1 cellular context compared by ENCODE assay signal in the genomic region with DNA sequence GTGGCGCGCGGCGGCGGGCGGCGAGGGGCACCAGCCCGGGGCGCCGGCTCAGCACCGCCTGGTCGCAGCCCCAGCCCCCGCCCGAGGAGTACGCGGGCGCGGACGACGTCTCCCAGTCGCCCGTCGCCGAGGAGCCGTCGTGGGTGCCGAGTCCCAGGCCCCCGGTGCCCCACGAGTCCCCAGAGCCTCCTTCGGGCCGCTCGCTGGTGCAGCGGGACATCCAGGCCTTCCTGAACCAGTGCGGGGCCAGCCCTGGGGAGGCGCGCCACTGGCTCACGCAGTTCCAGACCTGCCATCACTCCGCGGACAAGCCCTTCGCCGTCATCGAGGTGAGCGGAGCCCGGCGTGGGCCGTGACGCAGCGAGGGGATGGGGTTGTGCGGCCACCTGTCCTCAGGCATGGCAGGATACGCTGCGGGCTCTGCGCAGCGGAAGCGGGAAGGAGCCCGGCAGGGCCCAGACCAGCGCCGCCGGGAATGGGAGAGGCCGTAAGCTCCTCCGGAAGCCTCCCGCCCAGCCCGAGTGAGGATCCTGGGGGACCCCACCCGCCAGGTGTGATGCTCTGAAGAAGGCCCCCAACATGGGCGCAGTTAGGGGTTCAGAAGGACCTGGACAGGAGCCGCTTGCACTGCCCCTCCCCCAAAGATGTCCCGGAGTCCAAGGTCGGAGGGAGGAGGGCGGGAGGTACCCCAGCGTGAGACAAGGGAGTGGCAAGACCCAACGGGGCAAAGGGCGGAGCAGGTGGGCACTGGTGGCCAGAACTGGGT.
TF ChIP-seq lines count a peak whose summit lies in the region.

No MANE protein-coding gene starts in this region.

TF ChIP-seq in HepG2, 621 proteins besides CTCF, POLR2A, EP300 and RAD21 (continued from another document and continues in another):
- TF ChIP-seq, protein P1, sequence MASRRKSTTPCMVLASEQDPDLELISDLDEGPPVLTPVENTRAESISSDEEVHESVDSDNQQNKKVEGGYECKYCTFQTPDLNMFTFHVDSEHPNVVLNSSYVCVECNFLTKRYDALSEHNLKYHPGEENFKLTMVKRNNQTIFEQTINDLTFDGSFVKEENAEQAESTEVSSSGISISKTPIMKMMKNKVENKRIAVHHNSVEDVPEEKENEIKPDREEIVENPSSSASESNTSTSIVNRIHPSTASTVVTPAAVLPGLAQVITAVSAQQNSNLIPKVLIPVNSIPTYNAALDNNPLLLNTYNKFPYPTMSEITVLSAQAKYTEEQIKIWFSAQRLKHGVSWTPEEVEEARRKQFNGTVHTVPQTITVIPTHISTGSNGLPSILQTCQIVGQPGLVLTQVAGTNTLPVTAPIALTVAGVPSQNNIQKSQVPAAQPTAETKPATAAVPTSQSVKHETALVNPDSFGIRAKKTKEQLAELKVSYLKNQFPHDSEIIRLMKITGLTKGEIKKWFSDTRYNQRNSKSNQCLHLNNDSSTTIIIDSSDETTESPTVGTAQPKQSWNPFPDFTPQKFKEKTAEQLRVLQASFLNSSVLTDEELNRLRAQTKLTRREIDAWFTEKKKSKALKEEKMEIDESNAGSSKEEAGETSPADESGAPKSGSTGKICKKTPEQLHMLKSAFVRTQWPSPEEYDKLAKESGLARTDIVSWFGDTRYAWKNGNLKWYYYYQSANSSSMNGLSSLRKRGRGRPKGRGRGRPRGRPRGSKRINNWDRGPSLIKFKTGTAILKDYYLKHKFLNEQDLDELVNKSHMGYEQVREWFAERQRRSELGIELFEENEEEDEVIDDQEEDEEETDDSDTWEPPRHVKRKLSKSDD (CRISPR knock-in tag; IDR thresholded peaks at IDR 0.05; ENCODE audit: low read depth), result no peak
- TF ChIP-seq KDM4B (CRISPR knock-in tag; IDR thresholded peaks at IDR 0.05) (no peak), TEAD2 (CRISPR knock-in tag; IDR thresholded peaks at IDR 0.05) (no peak), RBFOX2 (IDR thresholded peaks at IDR 0.05; ENCODE audit: low read depth, low read length) (peak; percentile 71), KLF12 (CRISPR knock-in tag; IDR thresholded peaks at IDR 0.05; ENCODE audit: borderline replicate concordance) (peak; percentile 38), SAFB2 (CRISPR knock-in tag; IDR thresholded peaks at IDR 0.05; ENCODE audit: borderline replicate concordance, low read depth) (peak; percentile 70; the same call in 1 of the 2 replicates), NAIF1 (CRISPR knock-in tag; IDR thresholded peaks at IDR 0.05; ENCODE audit: borderline replicate concordance) (no peak), ZBTB1 (CRISPR knock-in tag; IDR thresholded peaks at IDR 0.05; ENCODE audit: borderline replicate concordance) (no peak), ATF1 (CRISPR knock-in tag; IDR thresholded peaks at IDR 0.05) (no peak), ZNF160 (CRISPR knock-in tag; IDR thresholded peaks at IDR 0.05) (no peak), SYNCRIP (IDR thresholded peaks at IDR 0.05; ENCODE audit: insufficient read depth, low read depth, low read length) (no peak), EED (CRISPR knock-in tag; IDR thresholded peaks at IDR 0.05) (no peak; the same call in 1 of the 2 replicates), RXRA (CRISPR knock-in tag; IDR thresholded peaks at IDR 0.05) (no peak; the same call in none of the 2 replicates), MIXL1 (CRISPR knock-in tag; IDR thresholded peaks at IDR 0.05) (peak; percentile 44; the same call in 1 of the 2 replicates), ZNF788 (CRISPR knock-in tag; IDR thresholded peaks at IDR 0.05; ENCODE audit: borderline replicate concordance) (peak; percentile 55; the same call in 1 of the 2 replicates), POLR2AphosphoS2 (IDR thresholded peaks at IDR 0.05; ENCODE audit: low read depth, low read length) (no peak), DNMT1 (CRISPR knock-in tag; IDR thresholded peaks at IDR 0.05) (no peak; the same call in 1 of the 2 replicates), ELF3 (CRISPR knock-in tag; IDR thresholded peaks at IDR 0.05) (no peak), SOX6 (IDR thresholded peaks at IDR 0.05) (no peak), SOX6 (CRISPR knock-in tag; IDR thresholded peaks at IDR 0.05) (no peak), HNRNPUL1 (IDR thresholded peaks at IDR 0.05; ENCODE audit: low read depth, low read length) (no peak), ZSCAN9 (CRISPR knock-in tag; IDR thresholded peaks at IDR 0.05; ENCODE audit: borderline replicate concordance) (0 out of 2 replicates have a peak, but pooled peaks have one; percentile 19), IRF2 (CRISPR knock-in tag; IDR thresholded peaks at IDR 0.05) (no peak), SALL1 (CRISPR knock-in tag; IDR thresholded peaks at IDR 0.05) (peak; percentile 45), PCBP2 (optimal IDR thresholded peaks at IDR 0.05; ENCODE audit: low read depth, low read length, poor library complexity, severe bottlenecking) (no peak), ZBTB21 (CRISPR knock-in tag; IDR thresholded peaks at IDR 0.05) (no peak), ESRRA (CRISPR knock-in tag; IDR thresholded peaks at IDR 0.05; ENCODE audit: low read depth) (no peak), ZNF24 (IDR thresholded peaks at IDR 0.05) (no peak), REL (CRISPR knock-in tag; conservative IDR thresholded peaks at IDR 0.05) (no peak)
- TF ChIP-seq, protein P2, sequence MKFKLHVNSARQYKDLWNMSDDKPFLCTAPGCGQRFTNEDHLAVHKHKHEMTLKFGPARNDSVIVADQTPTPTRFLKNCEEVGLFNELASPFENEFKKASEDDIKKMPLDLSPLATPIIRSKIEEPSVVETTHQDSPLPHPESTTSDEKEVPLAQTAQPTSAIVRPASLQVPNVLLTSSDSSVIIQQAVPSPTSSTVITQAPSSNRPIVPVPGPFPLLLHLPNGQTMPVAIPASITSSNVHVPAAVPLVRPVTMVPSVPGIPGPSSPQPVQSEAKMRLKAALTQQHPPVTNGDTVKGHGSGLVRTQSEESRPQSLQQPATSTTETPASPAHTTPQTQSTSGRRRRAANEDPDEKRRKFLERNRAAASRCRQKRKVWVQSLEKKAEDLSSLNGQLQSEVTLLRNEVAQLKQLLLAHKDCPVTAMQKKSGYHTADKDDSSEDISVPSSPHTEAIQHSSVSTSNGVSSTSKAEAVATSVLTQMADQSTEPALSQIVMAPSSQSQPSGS (CRISPR knock-in tag; IDR thresholded peaks at IDR 0.05), result no peak; the same call in 1 of the 2 replicates
- TF ChIP-seq, protein P3, sequence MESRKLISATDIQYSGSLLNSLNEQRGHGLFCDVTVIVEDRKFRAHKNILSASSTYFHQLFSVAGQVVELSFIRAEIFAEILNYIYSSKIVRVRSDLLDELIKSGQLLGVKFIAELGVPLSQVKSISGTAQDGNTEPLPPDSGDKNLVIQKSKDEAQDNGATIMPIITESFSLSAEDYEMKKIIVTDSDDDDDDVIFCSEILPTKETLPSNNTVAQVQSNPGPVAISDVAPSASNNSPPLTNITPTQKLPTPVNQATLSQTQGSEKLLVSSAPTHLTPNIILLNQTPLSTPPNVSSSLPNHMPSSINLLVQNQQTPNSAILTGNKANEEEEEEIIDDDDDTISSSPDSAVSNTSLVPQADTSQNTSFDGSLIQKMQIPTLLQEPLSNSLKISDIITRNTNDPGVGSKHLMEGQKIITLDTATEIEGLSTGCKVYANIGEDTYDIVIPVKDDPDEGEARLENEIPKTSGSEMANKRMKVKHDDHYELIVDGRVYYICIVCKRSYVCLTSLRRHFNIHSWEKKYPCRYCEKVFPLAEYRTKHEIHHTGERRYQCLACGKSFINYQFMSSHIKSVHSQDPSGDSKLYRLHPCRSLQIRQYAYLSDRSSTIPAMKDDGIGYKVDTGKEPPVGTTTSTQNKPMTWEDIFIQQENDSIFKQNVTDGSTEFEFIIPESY (CRISPR knock-in tag; IDR thresholded peaks at IDR 0.05), result no peak; the same call in 1 of the 2 replicates
- TF ChIP-seq, protein P4, sequence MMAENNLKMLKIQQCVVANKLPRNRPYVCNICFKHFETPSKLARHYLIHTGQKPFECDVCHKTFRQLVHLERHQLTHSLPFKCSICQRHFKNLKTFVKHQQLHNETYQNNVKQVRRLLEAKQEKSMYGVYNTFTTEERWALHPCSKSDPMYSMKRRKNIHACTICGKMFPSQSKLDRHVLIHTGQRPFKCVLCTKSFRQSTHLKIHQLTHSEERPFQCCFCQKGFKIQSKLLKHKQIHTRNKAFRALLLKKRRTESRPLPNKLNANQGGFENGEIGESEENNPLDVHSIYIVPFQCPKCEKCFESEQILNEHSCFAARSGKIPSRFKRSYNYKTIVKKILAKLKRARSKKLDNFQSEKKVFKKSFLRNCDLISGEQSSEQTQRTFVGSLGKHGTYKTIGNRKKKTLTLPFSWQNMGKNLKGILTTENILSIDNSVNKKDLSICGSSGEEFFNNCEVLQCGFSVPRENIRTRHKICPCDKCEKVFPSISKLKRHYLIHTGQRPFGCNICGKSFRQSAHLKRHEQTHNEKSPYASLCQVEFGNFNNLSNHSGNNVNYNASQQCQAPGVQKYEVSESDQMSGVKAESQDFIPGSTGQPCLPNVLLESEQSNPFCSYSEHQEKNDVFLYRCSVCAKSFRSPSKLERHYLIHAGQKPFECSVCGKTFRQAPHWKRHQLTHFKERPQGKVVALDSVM (CRISPR knock-in tag; IDR thresholded peaks at IDR 0.05), result peak; percentile 41; the same call in 1 of the 2 replicates
- TF ChIP-seq, protein P5, sequence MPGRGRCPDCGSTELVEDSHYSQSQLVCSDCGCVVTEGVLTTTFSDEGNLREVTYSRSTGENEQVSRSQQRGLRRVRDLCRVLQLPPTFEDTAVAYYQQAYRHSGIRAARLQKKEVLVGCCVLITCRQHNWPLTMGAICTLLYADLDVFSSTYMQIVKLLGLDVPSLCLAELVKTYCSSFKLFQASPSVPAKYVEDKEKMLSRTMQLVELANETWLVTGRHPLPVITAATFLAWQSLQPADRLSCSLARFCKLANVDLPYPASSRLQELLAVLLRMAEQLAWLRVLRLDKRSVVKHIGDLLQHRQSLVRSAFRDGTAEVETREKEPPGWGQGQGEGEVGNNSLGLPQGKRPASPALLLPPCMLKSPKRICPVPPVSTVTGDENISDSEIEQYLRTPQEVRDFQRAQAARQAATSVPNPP (CRISPR knock-in tag; IDR thresholded peaks at IDR 0.05), result no peak
- TF ChIP-seq, protein P6, sequence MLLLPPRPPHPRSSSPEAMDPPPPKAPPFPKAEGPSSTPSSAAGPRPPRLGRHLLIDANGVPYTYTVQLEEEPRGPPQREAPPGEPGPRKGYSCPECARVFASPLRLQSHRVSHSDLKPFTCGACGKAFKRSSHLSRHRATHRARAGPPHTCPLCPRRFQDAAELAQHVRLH (CRISPR knock-in tag; IDR thresholded peaks at IDR 0.05; ENCODE audit: borderline replicate concordance, low read depth), result 0 out of 2 replicates have a peak, but pooled peaks have one; percentile 20
- TF ChIP-seq, protein P7, sequence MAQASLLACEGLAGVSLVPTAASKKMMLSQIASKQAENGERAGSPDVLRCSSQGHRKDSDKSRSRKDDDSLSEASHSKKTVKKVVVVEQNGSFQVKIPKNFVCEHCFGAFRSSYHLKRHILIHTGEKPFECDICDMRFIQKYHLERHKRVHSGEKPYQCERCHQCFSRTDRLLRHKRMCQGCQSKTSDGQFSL (CRISPR knock-in tag; IDR thresholded peaks at IDR 0.05), result no peak
- TF ChIP-seq, protein P8, sequence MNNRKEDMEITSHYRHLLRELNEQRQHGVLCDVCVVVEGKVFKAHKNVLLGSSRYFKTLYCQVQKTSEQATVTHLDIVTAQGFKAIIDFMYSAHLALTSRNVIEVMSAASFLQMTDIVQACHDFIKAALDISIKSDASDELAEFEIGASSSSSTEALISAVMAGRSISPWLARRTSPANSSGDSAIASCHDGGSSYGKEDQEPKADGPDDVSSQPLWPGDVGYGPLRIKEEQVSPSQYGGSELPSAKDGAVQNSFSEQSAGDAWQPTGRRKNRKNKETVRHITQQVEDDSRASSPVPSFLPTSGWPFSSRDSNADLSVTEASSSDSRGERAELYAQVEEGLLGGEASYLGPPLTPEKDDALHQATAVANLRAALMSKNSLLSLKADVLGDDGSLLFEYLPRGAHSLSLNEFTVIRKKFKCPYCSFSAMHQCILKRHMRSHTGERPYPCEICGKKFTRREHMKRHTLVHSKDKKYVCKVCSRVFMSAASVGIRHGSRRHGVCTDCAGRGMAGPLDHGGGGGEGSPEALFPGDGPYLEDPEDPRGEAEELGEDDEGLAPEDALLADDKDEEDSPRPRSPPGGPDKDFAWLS (CRISPR knock-in tag; IDR thresholded peaks at IDR 0.05; ENCODE audit: borderline replicate concordance), result no peak
- TF ChIP-seq, protein P9, sequence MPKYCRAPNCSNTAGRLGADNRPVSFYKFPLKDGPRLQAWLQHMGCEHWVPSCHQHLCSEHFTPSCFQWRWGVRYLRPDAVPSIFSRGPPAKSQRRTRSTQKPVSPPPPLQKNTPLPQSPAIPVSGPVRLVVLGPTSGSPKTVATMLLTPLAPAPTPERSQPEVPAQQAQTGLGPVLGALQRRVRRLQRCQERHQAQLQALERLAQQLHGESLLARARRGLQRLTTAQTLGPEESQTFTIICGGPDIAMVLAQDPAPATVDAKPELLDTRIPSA (CRISPR knock-in tag; IDR thresholded peaks at IDR 0.05; ENCODE audit: borderline replicate concordance), result no peak
- TF ChIP-seq, protein P10, sequence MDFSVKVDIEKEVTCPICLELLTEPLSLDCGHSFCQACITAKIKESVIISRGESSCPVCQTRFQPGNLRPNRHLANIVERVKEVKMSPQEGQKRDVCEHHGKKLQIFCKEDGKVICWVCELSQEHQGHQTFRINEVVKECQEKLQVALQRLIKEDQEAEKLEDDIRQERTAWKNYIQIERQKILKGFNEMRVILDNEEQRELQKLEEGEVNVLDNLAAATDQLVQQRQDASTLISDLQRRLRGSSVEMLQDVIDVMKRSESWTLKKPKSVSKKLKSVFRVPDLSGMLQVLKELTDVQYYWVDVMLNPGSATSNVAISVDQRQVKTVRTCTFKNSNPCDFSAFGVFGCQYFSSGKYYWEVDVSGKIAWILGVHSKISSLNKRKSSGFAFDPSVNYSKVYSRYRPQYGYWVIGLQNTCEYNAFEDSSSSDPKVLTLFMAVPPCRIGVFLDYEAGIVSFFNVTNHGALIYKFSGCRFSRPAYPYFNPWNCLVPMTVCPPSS (IDR thresholded peaks at IDR 0.05), result no peak
- TF ChIP-seq, protein P11, sequence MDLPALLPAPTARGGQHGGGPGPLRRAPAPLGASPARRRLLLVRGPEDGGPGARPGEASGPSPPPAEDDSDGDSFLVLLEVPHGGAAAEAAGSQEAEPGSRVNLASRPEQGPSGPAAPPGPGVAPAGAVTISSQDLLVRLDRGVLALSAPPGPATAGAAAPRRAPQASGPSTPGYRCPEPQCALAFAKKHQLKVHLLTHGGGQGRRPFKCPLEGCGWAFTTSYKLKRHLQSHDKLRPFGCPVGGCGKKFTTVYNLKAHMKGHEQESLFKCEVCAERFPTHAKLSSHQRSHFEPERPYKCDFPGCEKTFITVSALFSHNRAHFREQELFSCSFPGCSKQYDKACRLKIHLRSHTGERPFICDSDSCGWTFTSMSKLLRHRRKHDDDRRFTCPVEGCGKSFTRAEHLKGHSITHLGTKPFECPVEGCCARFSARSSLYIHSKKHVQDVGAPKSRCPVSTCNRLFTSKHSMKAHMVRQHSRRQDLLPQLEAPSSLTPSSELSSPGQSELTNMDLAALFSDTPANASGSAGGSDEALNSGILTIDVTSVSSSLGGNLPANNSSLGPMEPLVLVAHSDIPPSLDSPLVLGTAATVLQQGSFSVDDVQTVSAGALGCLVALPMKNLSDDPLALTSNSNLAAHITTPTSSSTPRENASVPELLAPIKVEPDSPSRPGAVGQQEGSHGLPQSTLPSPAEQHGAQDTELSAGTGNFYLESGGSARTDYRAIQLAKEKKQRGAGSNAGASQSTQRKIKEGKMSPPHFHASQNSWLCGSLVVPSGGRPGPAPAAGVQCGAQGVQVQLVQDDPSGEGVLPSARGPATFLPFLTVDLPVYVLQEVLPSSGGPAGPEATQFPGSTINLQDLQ (CRISPR knock-in tag; IDR thresholded peaks at IDR 0.05), result 0 out of 2 replicates have a peak, but pooled peaks have one; percentile 12
- TF ChIP-seq, protein P12, sequence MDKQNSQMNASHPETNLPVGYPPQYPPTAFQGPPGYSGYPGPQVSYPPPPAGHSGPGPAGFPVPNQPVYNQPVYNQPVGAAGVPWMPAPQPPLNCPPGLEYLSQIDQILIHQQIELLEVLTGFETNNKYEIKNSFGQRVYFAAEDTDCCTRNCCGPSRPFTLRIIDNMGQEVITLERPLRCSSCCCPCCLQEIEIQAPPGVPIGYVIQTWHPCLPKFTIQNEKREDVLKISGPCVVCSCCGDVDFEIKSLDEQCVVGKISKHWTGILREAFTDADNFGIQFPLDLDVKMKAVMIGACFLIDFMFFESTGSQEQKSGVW (CRISPR knock-in tag; IDR thresholded peaks at IDR 0.05; ENCODE audit: borderline replicate concordance), result no peak
